17 cellular contexts compared by ENCODE assay signal in genomic region chr18:42025491-42025890, GRCh38.
DNase-seq lines count a peak whose midpoint lies in the region; ATAC-seq and TF ChIP-seq lines count a peak whose summit lies in the region.
"Had no signal": no experiment of that assay in that cellular context is flagged by ENCODE, and none has a peak within 500 bp of the region (broad histone marks: within the 10 kb centered on the region; RNA-seq: fewer than 3 reads in every experiment).

No MANE protein-coding gene starts in this region.

- H3K36me3 Mint-ChIP-seq in CD14-positive monocyte, result peaks cover 47 to 55% of the 10 kb centered on the region in 2 donors

- no peaks in the 10 kb centered on the region for H3K79me2 ChIP-seq in OCI-LY3 (ENCODE audit: low read length)

- peaks cover 30% of the 10 kb centered on the region for H3K36me3 ChIP-seq in OCI-LY3 (replicated peaks; ENCODE audit: low read depth, low read length)
- peaks cover 0 to 23% (median 10%) of the 10 kb centered on the region in 4 donors for H3K36me3 ChIP-seq in transverse colon

- peak; percentile 22 for ATAC-seq in GM18498 (IDR thresholded peaks at IDR 0.05; ENCODE audit: unreplicated experiment)
- ATAC-seq in GM19452 (IDR thresholded peaks at IDR 0.05; ENCODE audit: unreplicated experiment), result peak; percentile 8
- ATAC-seq in HG02970 (IDR thresholded peaks at IDR 0.05; ENCODE audit: low FRiP score, unreplicated experiment), result peak; percentile 23
- ATAC-seq: heart left ventricle, lower lobe of right lung had no signal

- H3K27ac ChIP-seq in OCI-LY3 (ENCODE audit: low read length) (peak overlapping the region; percentile 76), transverse colon (no peak overlapping the region)
- H3K27ac ChIP-seq: heart left ventricle, lower lobe of right lung had no signal

- H3K27me3 ChIP-seq in OCI-LY3 (ENCODE audit: low read depth, low read length) (no peaks in the 10 kb centered on the region), transverse colon (no peaks in the 10 kb centered on the region)
- H3K27me3 ChIP-seq: heart left ventricle, MG63 had no signal

- no peaks in the 10 kb centered on the region for H3K9me3 Mint-ChIP-seq in CD14-positive monocyte
- H3K9me3 Mint-ChIP-seq: activated CD4-positive, alpha-beta T cell treated with anti-CD3 and anti-CD28 coated beads, Interleukin-2, amount 10 ng/mL, durations not matched to agents 24 days and 14 days; HFFc6 had no signal

- no peak for TF ChIP-seq POLR2A in transverse colon (IDR thresholded peaks at IDR 0.05)

- H3K4me1 Mint-ChIP-seq in CD14-positive monocyte, result no peaks in the 10 kb centered on the region

- peak overlapping the region; percentile 74 for H3K4me2 ChIP-seq in OCI-LY3 (ENCODE audit: low read length)
- H3K4me2 ChIP-seq: SK-N-SH had no signal

- 83 to 87% methylated on average over 1 of the region's 1 CpG for WGBS in transverse colon (ENCODE audit: low coverage in 1 of 2), 2 donors

- intact Hi-C loops in CD14-positive monocyte (cut with micrococcal nuclease) (no loop called here), transverse colon (cut with DNase I; ENCODE audit: low total_unique reads) (no loop called here)

- DNase-seq in NCI-H1694 (lab: John Stamatoyannopoulos, UW) (no peak), CD14-positive monocyte (ENCODE audit: low spot score) (no peak), transverse colon (no peak), COLO829 (ENCODE audit: low spot score) (no peak)
- DNase-seq: activated CD4-positive, alpha-beta T cell treated with anti-CD3 and anti-CD28 coated beads, Interleukin-2, amount 10 ng/mL, durations not matched to agents 24 days and 14 days; amygdala; effector memory CD4-positive, alpha-beta T cell; heart left ventricle; HFFc6; lower lobe of right lung; MG63; NCI-H510A; SK-N-SH had no signal

- TF ChIP-seq EP300 in transverse colon (IDR thresholded peaks at IDR 0.05; ENCODE audit: low read depth), result no peak

- H3K4me3 Mint-ChIP-seq in CD14-positive monocyte, result no peak overlapping the region
- H3K4me3 Mint-ChIP-seq: activated CD4-positive, alpha-beta T cell treated with anti-CD3 and anti-CD28 coated beads, Interleukin-2, amount 10 ng/mL, durations not matched to agents 24 days and 14 days; HFFc6 had no signal

- H3K4me3 ChIP-seq in OCI-LY3 (ENCODE audit: low read length), result peak overlapping the region; percentile 52
- H3K4me3 ChIP-seq in transverse colon, result no peak overlapping the region
- H3K4me3 ChIP-seq: heart left ventricle, lower lobe of right lung, MG63 had no signal

- H3K27me3 Mint-ChIP-seq in CD14-positive monocyte (ENCODE audit: low read depth in 3 of 3), result no peaks in the 10 kb centered on the region
- H3K27me3 Mint-ChIP-seq: activated CD4-positive, alpha-beta T cell treated with anti-CD3 and anti-CD28 coated beads, Interleukin-2, amount 10 ng/mL, durations not matched to agents 24 days and 14 days had no signal

- H2AFZ ChIP-seq in OCI-LY3 (ENCODE audit: low read depth, low read length), result no peak overlapping the region

- H3K4me1 ChIP-seq in OCI-LY3 (ENCODE audit: low read length) (peaks cover 43% of the 10 kb centered on the region), transverse colon (no peaks in the 10 kb centered on the region)
- H3K4me1 ChIP-seq: heart left ventricle, lower lobe of right lung had no signal

- H3K9ac ChIP-seq in OCI-LY3 (ENCODE audit: low read length), result peak overlapping the region; percentile 11; the same call in 1 of the 2 replicates
- H3K9ac ChIP-seq: SK-N-SH had no signal

- peak overlapping the region in 1 of 7 donors; percentile 30 for H3K27ac Mint-ChIP-seq in CD14-positive monocyte
- H3K27ac Mint-ChIP-seq: HFFc6 had no signal

- in situ Hi-C loops in transverse colon (cut with MboI; ENCODE audit: low pct_ligation_motif_present in 1 of 4, low pct_unique_long_range_greater_than_20kb in 1 of 4, low sequenced_read_pairs in 3 of 4), result no loop called here

- H4K20me1 ChIP-seq in OCI-LY3 (ENCODE audit: insufficient read depth, low read length), result peaks cover 21% of the 10 kb centered on the region

- H3K9me3 ChIP-seq in OCI-LY3 (ENCODE audit: insufficient read depth, low read length) (no peaks in the 10 kb centered on the region), transverse colon (no peaks in the 10 kb centered on the region)
- H3K9me3 ChIP-seq: heart left ventricle, lower lobe of right lung, MG63, SK-N-SH had no signal

- no peak for TF ChIP-seq CTCF in OCI-LY3 (IDR thresholded peaks at IDR 0.05; ENCODE audit: low read depth, low read length)
- no peak for TF ChIP-seq CTCF in CD14-positive monocyte (IDR thresholded peaks at IDR 0.05)
- TF ChIP-seq CTCF in transverse colon (IDR thresholded peaks at IDR 0.05), result no peak
